8 cellular contexts compared by ENCODE assay signal in genomic region chr6:159760602-159761057, GRCh38. TPM values are rescaled to one million over a fixed set of nuclear protein-coding genes. Genes with fewer than 3 reads are reported as not detected.
DNase-seq lines count a peak whose midpoint lies in the region; ATAC-seq and TF ChIP-seq lines count a peak whose summit lies in the region.

No MANE protein-coding gene starts in this region.

- H3K4me3 Mint-ChIP-seq in activated naive CD8-positive, alpha-beta T cell treated with anti-CD3 and anti-CD28 coated beads, Interleukin-2, amount 10 ng/mL, durations not matched to agents 7 days and 5 days: peak overlapping the region; percentile 89

- POLR2A ChIA-PET in activated naive CD8-positive, alpha-beta T cell treated with anti-CD3 and anti-CD28 coated beads, Interleukin-2, amount 10 ng/mL, durations not matched to agents 7 days and 5 days (lab: Charles Lee): interaction anchor here (1.1 to 4.7 kb wide), 4 partner anchors 29 to 67 kb away, joined by 5 to 44 read pairs (median 28); partner anchors contain the start of genes MRPL18, SOD2, TCP1 and WTAP

- DNase-seq in AG08396 (ENCODE audit: low spot score) (peak; percentile 55), HK-2 (ENCODE audit: unreplicated experiment) (peak; percentile 70), islet precursor cell (peak; percentile 94), upper lobe of left lung (no peak)
- no peak for DNase-seq in activated naive CD8-positive, alpha-beta T cell treated with anti-CD3 and anti-CD28 coated beads, Interleukin-2, amount 10 ng/mL, durations not matched to agents 7 days and 5 days
- no peak for DNase-seq in activated effector memory CD4-positive, alpha-beta T cell treated with anti-CD3 and anti-CD28 coated beads, Interleukin-2, amount 50 U/mL, for 16 hours

- peak overlapping the region in 2 of 4 donors; percentile 80 to 97 for H3K4me3 ChIP-seq in upper lobe of left lung

- TF ChIP-seq POLR2A in upper lobe of left lung (IDR thresholded peaks at IDR 0.05): no peak

- H3K9me3 Mint-ChIP-seq in activated naive CD8-positive, alpha-beta T cell treated with anti-CD3 and anti-CD28 coated beads, Interleukin-2, amount 10 ng/mL, durations not matched to agents 7 days and 5 days: no peaks in the 10 kb centered on the region

- H3K27ac ChIP-seq in upper lobe of left lung: peak overlapping the region; percentile 92 to 98 (median 96)

- peak overlapping the region; percentile 95 for H3K27ac Mint-ChIP-seq in activated naive CD8-positive, alpha-beta T cell treated with anti-CD3 and anti-CD28 coated beads, Interleukin-2, amount 10 ng/mL, durations not matched to agents 7 days and 5 days

- H3K4me1 ChIP-seq in upper lobe of left lung: peaks cover 19 to 34% (median 21%) of the 10 kb centered on the region in 4 donors

- no peaks in the 10 kb centered on the region for H3K9me3 ChIP-seq in upper lobe of left lung

- TF ChIP-seq EP300 in upper lobe of left lung (IDR thresholded peaks at IDR 0.05): no peak

- no peaks in the 10 kb centered on the region for H3K27me3 Mint-ChIP-seq in activated naive CD8-positive, alpha-beta T cell treated with anti-CD3 and anti-CD28 coated beads, Interleukin-2, amount 10 ng/mL, durations not matched to agents 7 days and 5 days

- no peaks in the 10 kb centered on the region for H3K27me3 ChIP-seq in upper lobe of left lung

- H3K36me3 ChIP-seq in upper lobe of left lung: peaks cover 0 to 47% (median 7%) of the 10 kb centered on the region in 4 donors

- no peak for TF ChIP-seq CTCF in upper lobe of left lung (IDR thresholded peaks at IDR 0.05)

- peaks cover 31% of the 10 kb centered on the region for H3K36me3 Mint-ChIP-seq in activated naive CD8-positive, alpha-beta T cell treated with anti-CD3 and anti-CD28 coated beads, Interleukin-2, amount 10 ng/mL, durations not matched to agents 7 days and 5 days

- 60 to 64% methylated on average over 3 of the region's 3 CpGs for WGBS in upper lobe of left lung, 2 donors

- H3K4me1 Mint-ChIP-seq in activated naive CD8-positive, alpha-beta T cell treated with anti-CD3 and anti-CD28 coated beads, Interleukin-2, amount 10 ng/mL, durations not matched to agents 7 days and 5 days: peaks cover 27% of the 10 kb centered on the region

- ATAC-seq in activated naive CD8-positive, alpha-beta T cell treated with anti-CD3 and anti-CD28 coated beads, Interleukin-2, amount 10 ng/mL, durations not matched to agents 7 days and 5 days (ENCODE audit: low read depth): no peak
- ATAC-seq in upper lobe of left lung (ENCODE audit: low FRiP score in 2 of 2) (no peak), HG03432 (IDR thresholded peaks at IDR 0.05; ENCODE audit: unreplicated experiment) (no peak), HG02870 (IDR thresholded peaks at IDR 0.05; ENCODE audit: unreplicated experiment) (no peak)

RNA-seq across cellular contexts. Expression of gene ACAT2, which starts 1.2 kb away (rescaled TPM):
- total RNA-seq in activated naive CD8-positive, alpha-beta T cell treated with anti-CD3 and anti-CD28 coated beads, Interleukin-2, amount 10 ng/mL, durations not matched to agents 7 days and 5 days: 10 to 100 TPM; 55.3 to 57.1 TPM
- total RNA-seq in upper lobe of left lung: 10 to 100 TPM in 4 of 6 donors, 1 to 10 TPM in 2; 5.2 to 62.5 (median 30.5) TPM

RNA-seq across cellular contexts. Expression of gene TCP1, which starts 28.8 kb away (rescaled TPM):
- total RNA-seq in activated naive CD8-positive, alpha-beta T cell treated with anti-CD3 and anti-CD28 coated beads, Interleukin-2, amount 10 ng/mL, durations not matched to agents 7 days and 5 days: 100 to 1,000 TPM; 181 to 197 TPM
- total RNA-seq in upper lobe of left lung: 100 to 1,000 TPM in 3 of 6 donors, 10 to 100 TPM in 3; 43.0 to 128 (median 95.2) TPM

RNA-seq across cellular contexts. Expression of gene MRPL18, which starts 29.6 kb away (rescaled TPM):
- total RNA-seq in activated naive CD8-positive, alpha-beta T cell treated with anti-CD3 and anti-CD28 coated beads, Interleukin-2, amount 10 ng/mL, durations not matched to agents 7 days and 5 days: 10 to 100 TPM; 58.9 to 62.0 TPM
- total RNA-seq in upper lobe of left lung: 10 to 100 TPM; 18.9 to 61.5 (median 58.7) TPM

RNA-seq across cellular contexts. Expression of gene WTAP, which starts 33.3 kb away (rescaled TPM):
- 100 to 1,000 TPM; 127 to 129 TPM for total RNA-seq in activated naive CD8-positive, alpha-beta T cell treated with anti-CD3 and anti-CD28 coated beads, Interleukin-2, amount 10 ng/mL, durations not matched to agents 7 days and 5 days
- 100 to 1,000 TPM in 2 of 6 donors, 10 to 100 TPM in 4; 67.0 to 123 (median 90.6) TPM for total RNA-seq in upper lobe of left lung

RNA-seq across cellular contexts. Expression of gene PNLDC1, which starts 39.4 kb away (rescaled TPM):
- under 1 TPM; 0.42 to 0.96 TPM for total RNA-seq in activated naive CD8-positive, alpha-beta T cell treated with anti-CD3 and anti-CD28 coated beads, Interleukin-2, amount 10 ng/mL, durations not matched to agents 7 days and 5 days
- 1 to 10 TPM in 1 of 6 donors, under 1 TPM in 1, not detected in 4; 0.37 to 1.0 TPM for total RNA-seq in upper lobe of left lung

Comparison
In these comparisons a context has a peak if more than half of its experiments do, and no peak if none do; other contexts are left out.
1. DNase-seq: peak in AG08396 (single experiment), HK-2 (single experiment) and islet precursor cell (single experiment); none in activated naive CD8-positive, alpha-beta T cell treated with anti-CD3 and anti-CD28 coated beads, Interleukin-2, amount 10 ng/mL, durations not matched to agents 7 days and 5 days (single experiment), upper lobe of left lung (0 of 2) and activated effector memory CD4-positive, alpha-beta T cell treated with anti-CD3 and anti-CD28 coated beads, Interleukin-2, amount 50 U/mL, for 16 hours (single experiment).